1 cellular context compared by ENCODE assay signal in the genomic region with DNA sequence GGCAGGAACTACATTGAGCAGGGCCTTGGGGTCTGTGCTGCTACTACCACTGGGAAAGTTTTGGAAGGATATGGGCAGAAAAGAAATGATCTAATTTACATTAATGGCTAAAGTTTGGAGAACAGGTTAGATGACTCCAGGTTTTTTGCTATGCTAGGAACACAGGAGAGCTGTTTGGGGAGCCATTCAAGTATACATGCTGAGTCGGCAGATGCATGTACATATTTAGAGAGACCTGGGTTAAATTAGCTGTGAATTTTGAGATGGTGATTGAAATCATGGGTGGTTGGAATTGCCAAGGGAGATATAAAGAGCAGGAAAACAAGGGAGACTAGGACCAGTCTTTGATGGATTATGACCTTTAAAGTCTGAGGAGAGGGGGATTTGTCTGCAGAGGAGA.
TF ChIP-seq lines count a peak whose summit lies in the region.

No MANE protein-coding gene starts in this region.

TF ChIP-seq in H1, 55 proteins besides CTCF, POLR2A, EP300 and RAD21:
- TF ChIP-seq, protein P1, sequence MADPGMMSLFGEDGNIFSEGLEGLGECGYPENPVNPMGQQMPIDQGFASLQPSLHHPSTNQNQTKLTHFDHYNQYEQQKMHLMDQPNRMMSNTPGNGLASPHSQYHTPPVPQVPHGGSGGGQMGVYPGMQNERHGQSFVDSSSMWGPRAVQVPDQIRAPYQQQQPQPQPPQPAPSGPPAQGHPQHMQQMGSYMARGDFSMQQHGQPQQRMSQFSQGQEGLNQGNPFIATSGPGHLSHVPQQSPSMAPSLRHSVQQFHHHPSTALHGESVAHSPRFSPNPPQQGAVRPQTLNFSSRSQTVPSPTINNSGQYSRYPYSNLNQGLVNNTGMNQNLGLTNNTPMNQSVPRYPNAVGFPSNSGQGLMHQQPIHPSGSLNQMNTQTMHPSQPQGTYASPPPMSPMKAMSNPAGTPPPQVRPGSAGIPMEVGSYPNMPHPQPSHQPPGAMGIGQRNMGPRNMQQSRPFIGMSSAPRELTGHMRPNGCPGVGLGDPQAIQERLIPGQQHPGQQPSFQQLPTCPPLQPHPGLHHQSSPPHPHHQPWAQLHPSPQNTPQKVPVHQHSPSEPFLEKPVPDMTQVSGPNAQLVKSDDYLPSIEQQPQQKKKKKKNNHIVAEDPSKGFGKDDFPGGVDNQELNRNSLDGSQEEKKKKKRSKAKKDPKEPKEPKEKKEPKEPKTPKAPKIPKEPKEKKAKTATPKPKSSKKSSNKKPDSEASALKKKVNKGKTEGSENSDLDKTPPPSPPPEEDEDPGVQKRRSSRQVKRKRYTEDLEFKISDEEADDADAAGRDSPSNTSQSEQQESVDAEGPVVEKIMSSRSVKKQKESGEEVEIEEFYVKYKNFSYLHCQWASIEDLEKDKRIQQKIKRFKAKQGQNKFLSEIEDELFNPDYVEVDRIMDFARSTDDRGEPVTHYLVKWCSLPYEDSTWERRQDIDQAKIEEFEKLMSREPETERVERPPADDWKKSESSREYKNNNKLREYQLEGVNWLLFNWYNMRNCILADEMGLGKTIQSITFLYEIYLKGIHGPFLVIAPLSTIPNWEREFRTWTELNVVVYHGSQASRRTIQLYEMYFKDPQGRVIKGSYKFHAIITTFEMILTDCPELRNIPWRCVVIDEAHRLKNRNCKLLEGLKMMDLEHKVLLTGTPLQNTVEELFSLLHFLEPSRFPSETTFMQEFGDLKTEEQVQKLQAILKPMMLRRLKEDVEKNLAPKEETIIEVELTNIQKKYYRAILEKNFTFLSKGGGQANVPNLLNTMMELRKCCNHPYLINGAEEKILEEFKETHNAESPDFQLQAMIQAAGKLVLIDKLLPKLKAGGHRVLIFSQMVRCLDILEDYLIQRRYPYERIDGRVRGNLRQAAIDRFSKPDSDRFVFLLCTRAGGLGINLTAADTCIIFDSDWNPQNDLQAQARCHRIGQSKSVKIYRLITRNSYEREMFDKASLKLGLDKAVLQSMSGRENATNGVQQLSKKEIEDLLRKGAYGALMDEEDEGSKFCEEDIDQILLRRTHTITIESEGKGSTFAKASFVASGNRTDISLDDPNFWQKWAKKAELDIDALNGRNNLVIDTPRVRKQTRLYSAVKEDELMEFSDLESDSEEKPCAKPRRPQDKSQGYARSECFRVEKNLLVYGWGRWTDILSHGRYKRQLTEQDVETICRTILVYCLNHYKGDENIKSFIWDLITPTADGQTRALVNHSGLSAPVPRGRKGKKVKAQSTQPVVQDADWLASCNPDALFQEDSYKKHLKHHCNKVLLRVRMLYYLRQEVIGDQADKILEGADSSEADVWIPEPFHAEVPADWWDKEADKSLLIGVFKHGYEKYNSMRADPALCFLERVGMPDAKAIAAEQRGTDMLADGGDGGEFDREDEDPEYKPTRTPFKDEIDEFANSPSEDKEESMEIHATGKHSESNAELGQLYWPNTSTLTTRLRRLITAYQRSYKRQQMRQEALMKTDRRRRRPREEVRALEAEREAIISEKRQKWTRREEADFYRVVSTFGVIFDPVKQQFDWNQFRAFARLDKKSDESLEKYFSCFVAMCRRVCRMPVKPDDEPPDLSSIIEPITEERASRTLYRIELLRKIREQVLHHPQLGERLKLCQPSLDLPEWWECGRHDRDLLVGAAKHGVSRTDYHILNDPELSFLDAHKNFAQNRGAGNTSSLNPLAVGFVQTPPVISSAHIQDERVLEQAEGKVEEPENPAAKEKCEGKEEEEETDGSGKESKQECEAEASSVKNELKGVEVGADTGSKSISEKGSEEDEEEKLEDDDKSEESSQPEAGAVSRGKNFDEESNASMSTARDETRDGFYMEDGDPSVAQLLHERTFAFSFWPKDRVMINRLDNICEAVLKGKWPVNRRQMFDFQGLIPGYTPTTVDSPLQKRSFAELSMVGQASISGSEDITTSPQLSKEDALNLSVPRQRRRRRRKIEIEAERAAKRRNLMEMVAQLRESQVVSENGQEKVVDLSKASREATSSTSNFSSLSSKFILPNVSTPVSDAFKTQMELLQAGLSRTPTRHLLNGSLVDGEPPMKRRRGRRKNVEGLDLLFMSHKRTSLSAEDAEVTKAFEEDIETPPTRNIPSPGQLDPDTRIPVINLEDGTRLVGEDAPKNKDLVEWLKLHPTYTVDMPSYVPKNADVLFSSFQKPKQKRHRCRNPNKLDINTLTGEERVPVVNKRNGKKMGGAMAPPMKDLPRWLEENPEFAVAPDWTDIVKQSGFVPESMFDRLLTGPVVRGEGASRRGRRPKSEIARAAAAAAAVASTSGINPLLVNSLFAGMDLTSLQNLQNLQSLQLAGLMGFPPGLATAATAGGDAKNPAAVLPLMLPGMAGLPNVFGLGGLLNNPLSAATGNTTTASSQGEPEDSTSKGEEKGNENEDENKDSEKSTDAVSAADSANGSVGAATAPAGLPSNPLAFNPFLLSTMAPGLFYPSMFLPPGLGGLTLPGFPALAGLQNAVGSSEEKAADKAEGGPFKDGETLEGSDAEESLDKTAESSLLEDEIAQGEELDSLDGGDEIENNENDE (IDR thresholded peaks at IDR 0.05; ENCODE audit: insufficient replicate concordance, low read length), result no peak
- TF ChIP-seq RFX5 (IDR thresholded peaks at IDR 0.05; ENCODE audit: borderline replicate concordance, low read depth, low read length) (no peak), TCF12 (IDR thresholded peaks at IDR 0.05; ENCODE audit: low read depth, low read length) (no peak), RXRA (IDR thresholded peaks at IDR 0.05; ENCODE audit: insufficient read depth, low read depth, low read length) (no peak), KDM1A (IDR thresholded peaks at IDR 0.05; ENCODE audit: borderline replicate concordance, low read length) (no peak), CEBPB (IDR thresholded peaks at IDR 0.05; ENCODE audit: low read depth, low read length) (no peak), SRF (IDR thresholded peaks at IDR 0.05; ENCODE audit: low read depth, low read length) (no peak), EZH2 (IDR thresholded peaks at IDR 0.05; ENCODE audit: low read depth, low read length, severe bottlenecking) (no peak), TEAD4 (IDR thresholded peaks at IDR 0.05; ENCODE audit: low read depth, low read length) (no peak), NANOG (IDR thresholded peaks at IDR 0.05; ENCODE audit: insufficient read depth, low read depth, low read length, poor library complexity, severe bottlenecking) (no peak), JUN (IDR thresholded peaks at IDR 0.05; ENCODE audit: low read depth, low read length) (no peak), CHD1 (IDR thresholded peaks at IDR 0.05; ENCODE audit: low read depth, low read length) (no peak), GABPA (IDR thresholded peaks at IDR 0.05; ENCODE audit: borderline replicate concordance, insufficient read depth, low read length) (no peak), SP4 (IDR thresholded peaks at IDR 0.05; ENCODE audit: low read length) (no peak), JUND (IDR thresholded peaks at IDR 0.05; ENCODE audit: low read length) (no peak), CBX5 (IDR thresholded peaks at IDR 0.05; ENCODE audit: low read depth, low read length) (no peak), KDM4A (IDR thresholded peaks at IDR 0.05; ENCODE audit: low read depth, low read length, severe bottlenecking) (no peak)
- TF ChIP-seq, protein P2, sequence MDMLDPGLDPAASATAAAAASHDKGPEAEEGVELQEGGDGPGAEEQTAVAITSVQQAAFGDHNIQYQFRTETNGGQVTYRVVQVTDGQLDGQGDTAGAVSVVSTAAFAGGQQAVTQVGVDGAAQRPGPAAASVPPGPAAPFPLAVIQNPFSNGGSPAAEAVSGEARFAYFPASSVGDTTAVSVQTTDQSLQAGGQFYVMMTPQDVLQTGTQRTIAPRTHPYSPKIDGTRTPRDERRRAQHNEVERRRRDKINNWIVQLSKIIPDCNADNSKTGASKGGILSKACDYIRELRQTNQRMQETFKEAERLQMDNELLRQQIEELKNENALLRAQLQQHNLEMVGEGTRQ (IDR thresholded peaks at IDR 0.05; ENCODE audit: low read length), result no peak
- TF ChIP-seq, protein P3, sequence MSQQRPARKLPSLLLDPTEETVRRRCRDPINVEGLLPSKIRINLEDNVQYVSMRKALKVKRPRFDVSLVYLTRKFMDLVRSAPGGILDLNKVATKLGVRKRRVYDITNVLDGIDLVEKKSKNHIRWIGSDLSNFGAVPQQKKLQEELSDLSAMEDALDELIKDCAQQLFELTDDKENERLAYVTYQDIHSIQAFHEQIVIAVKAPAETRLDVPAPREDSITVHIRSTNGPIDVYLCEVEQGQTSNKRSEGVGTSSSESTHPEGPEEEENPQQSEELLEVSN (IDR thresholded peaks at IDR 0.05), result no peak
